1 cellular context compared by ENCODE assay signal in the genomic region with DNA sequence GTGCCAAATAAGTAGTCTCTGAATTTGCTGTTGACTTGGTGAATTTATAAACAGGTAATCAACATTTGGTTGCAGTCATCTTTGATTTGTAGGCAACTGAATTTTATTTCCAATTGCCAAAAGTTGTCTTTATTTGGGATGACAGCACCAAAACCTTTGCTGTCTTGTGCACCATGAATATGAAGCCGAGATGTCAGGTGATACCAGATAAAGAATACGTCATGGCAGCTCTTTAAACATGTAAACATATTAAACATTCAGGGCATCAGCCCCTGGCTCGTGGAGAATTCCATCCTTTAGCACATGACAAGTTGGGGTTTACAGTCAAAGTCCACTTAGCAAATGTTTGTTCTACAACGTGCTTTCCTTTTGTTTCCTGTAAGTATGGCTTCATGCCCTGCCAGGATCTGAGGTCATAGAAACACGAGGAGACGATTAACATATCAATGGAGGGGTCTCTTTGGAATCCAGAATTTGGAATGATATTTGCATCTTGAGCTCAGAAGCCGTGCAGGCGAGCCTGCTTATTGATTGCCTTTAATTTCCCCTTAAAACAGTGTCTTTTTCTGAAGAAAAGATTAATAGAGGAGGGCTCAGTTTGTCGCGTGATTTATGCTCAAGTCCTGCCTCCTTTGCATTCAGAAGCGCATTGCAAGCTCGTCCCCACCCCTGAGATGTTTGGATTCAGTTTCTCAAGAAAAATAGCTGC.
TF ChIP-seq lines count a peak whose summit lies in the region.

No MANE protein-coding gene starts in this region.

TF ChIP-seq in HepG2, 621 proteins besides CTCF, POLR2A, EP300 and RAD21 (continued from another document and continues in another):
- TF ChIP-seq, protein P1, sequence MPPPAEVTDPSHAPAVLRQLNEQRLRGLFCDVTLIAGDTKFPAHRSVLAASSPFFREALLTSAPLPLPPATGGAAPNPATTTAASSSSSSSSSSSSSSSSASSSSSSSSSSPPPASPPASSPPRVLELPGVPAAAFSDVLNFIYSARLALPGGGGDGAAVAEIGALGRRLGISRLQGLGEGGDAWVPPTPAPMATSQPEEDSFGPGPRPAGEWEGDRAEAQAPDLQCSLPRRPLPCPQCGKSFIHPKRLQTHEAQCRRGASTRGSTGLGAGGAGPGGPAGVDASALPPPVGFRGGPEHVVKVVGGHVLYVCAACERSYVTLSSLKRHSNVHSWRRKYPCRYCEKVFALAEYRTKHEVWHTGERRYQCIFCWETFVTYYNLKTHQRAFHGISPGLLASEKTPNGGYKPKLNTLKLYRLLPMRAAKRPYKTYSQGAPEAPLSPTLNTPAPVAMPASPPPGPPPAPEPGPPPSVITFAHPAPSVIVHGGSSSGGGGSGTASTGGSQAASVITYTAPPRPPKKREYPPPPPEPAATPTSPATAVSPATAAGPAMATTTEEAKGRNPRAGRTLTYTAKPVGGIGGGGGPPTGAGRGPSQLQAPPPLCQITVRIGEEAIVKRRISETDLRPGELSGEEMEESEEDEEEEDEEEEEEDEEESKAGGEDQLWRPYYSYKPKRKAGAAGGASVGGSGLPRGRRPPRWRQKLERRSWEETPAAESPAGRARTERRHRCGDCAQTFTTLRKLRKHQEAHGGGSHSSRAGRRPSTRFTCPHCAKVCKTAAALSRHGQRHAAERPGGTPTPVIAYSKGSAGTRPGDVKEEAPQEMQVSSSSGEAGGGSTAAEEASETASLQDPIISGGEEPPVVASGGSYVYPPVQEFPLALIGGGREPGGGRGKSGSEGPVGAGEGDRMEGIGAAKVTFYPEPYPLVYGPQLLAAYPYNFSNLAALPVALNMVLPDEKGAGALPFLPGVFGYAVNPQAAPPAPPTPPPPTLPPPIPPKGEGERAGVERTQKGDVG (CRISPR knock-in tag; IDR thresholded peaks at IDR 0.05; ENCODE audit: borderline replicate concordance), result peak; percentile 94
- TF ChIP-seq ZBTB7B (CRISPR knock-in tag; IDR thresholded peaks at IDR 0.05) (peak; percentile 89), KLF15 (CRISPR knock-in tag; IDR thresholded peaks at IDR 0.05; ENCODE audit: borderline replicate concordance) (no peak), ZNF138 (CRISPR knock-in tag; IDR thresholded peaks at IDR 0.05; ENCODE audit: low read depth) (no peak), TCF12 (IDR thresholded peaks at IDR 0.05) (no peak), TCF12 (CRISPR knock-in tag; IDR thresholded peaks at IDR 0.05) (peak; percentile 73; the same call in 1 of the 2 replicates), MYNN (CRISPR knock-in tag; IDR thresholded peaks at IDR 0.05; ENCODE audit: low read depth) (no peak), SP1 (IDR thresholded peaks at IDR 0.05) (no peak), SP1 (CRISPR knock-in tag; IDR thresholded peaks at IDR 0.05) (no peak; the same call in 1 of the 2 replicates), ZNF496 (CRISPR knock-in tag; IDR thresholded peaks at IDR 0.05; ENCODE audit: insufficient replicate concordance) (no peak), ZNF44 (CRISPR knock-in tag; IDR thresholded peaks at IDR 0.05) (0 out of 2 replicates have a peak, but pooled peaks have one; percentile 60), ZBTB38 (CRISPR knock-in tag; IDR thresholded peaks at IDR 0.05) (peak; percentile 83; the same call in 1 of the 2 replicates), ZSCAN30 (CRISPR knock-in tag; IDR thresholded peaks at IDR 0.05) (no peak), ZNF891 (CRISPR knock-in tag; IDR thresholded peaks at IDR 0.05) (no peak), EZH2 (conservative IDR thresholded peaks at IDR 0.05; ENCODE audit: low read depth, low read length) (no peak), CEBPG (CRISPR knock-in tag; IDR thresholded peaks at IDR 0.05) (peak; percentile 87), ZNF205 (CRISPR knock-in tag; IDR thresholded peaks at IDR 0.05) (peak; percentile 47; the same call in 1 of the 2 replicates), DMAP1 (CRISPR knock-in tag; IDR thresholded peaks at IDR 0.05) (peak; percentile 97), ISL2 (CRISPR knock-in tag; IDR thresholded peaks at IDR 0.05) (peak; percentile 97), NR3C1 (CRISPR knock-in tag; IDR thresholded peaks at IDR 0.05) (no peak), ZFY (CRISPR knock-in tag; IDR thresholded peaks at IDR 0.05) (0 out of 2 replicates have a peak, but pooled peaks have one; percentile 21), RAD51 (IDR thresholded peaks at IDR 0.05; ENCODE audit: borderline replicate concordance) (peak; percentile 54), MTA1 (CRISPR knock-in tag; IDR thresholded peaks at IDR 0.05; ENCODE audit: borderline replicate concordance) (no peak; the same call in 1 of the 2 replicates), SNAI1 (CRISPR knock-in tag; IDR thresholded peaks at IDR 0.05; ENCODE audit: borderline replicate concordance) (no peak), HES4 (CRISPR knock-in tag; IDR thresholded peaks at IDR 0.05; ENCODE audit: borderline replicate concordance) (no peak), ASH2L (IDR thresholded peaks at IDR 0.05; ENCODE audit: insufficient read length, low read depth, low read length) (peak; percentile 96), ZBTB21 (CRISPR knock-in tag; IDR thresholded peaks at IDR 0.05) (peak; percentile 98)
- TF ChIP-seq, protein P2, sequence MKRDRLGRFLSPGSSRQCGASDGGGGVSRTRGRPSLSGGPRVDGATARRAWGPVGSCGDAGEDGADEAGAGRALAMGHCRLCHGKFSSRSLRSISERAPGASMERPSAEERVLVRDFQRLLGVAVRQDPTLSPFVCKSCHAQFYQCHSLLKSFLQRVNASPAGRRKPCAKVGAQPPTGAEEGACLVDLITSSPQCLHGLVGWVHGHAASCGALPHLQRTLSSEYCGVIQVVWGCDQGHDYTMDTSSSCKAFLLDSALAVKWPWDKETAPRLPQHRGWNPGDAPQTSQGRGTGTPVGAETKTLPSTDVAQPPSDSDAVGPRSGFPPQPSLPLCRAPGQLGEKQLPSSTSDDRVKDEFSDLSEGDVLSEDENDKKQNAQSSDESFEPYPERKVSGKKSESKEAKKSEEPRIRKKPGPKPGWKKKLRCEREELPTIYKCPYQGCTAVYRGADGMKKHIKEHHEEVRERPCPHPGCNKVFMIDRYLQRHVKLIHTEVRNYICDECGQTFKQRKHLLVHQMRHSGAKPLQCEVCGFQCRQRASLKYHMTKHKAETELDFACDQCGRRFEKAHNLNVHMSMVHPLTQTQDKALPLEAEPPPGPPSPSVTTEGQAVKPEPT (CRISPR knock-in tag; IDR thresholded peaks at IDR 0.05; ENCODE audit: low read depth), result no peak; the same call in 1 of the 2 replicates
- TF ChIP-seq, protein P3, sequence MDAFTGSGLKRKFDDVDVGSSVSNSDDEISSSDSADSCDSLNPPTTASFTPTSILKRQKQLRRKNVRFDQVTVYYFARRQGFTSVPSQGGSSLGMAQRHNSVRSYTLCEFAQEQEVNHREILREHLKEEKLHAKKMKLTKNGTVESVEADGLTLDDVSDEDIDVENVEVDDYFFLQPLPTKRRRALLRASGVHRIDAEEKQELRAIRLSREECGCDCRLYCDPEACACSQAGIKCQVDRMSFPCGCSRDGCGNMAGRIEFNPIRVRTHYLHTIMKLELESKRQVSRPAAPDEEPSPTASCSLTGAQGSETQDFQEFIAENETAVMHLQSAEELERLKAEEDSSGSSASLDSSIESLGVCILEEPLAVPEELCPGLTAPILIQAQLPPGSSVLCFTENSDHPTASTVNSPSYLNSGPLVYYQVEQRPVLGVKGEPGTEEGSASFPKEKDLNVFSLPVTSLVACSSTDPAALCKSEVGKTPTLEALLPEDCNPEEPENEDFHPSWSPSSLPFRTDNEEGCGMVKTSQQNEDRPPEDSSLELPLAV (CRISPR knock-in tag; conservative IDR thresholded peaks at IDR 0.05; ENCODE audit: low read depth), result no peak
- TF ChIP-seq, protein P4, sequence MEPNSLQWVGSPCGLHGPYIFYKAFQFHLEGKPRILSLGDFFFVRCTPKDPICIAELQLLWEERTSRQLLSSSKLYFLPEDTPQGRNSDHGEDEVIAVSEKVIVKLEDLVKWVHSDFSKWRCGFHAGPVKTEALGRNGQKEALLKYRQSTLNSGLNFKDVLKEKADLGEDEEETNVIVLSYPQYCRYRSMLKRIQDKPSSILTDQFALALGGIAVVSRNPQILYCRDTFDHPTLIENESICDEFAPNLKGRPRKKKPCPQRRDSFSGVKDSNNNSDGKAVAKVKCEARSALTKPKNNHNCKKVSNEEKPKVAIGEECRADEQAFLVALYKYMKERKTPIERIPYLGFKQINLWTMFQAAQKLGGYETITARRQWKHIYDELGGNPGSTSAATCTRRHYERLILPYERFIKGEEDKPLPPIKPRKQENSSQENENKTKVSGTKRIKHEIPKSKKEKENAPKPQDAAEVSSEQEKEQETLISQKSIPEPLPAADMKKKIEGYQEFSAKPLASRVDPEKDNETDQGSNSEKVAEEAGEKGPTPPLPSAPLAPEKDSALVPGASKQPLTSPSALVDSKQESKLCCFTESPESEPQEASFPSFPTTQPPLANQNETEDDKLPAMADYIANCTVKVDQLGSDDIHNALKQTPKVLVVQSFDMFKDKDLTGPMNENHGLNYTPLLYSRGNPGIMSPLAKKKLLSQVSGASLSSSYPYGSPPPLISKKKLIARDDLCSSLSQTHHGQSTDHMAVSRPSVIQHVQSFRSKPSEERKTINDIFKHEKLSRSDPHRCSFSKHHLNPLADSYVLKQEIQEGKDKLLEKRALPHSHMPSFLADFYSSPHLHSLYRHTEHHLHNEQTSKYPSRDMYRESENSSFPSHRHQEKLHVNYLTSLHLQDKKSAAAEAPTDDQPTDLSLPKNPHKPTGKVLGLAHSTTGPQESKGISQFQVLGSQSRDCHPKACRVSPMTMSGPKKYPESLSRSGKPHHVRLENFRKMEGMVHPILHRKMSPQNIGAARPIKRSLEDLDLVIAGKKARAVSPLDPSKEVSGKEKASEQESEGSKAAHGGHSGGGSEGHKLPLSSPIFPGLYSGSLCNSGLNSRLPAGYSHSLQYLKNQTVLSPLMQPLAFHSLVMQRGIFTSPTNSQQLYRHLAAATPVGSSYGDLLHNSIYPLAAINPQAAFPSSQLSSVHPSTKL (CRISPR knock-in tag; IDR thresholded peaks at IDR 0.05), result peak; percentile 100
- TF ChIP-seq, protein P5, sequence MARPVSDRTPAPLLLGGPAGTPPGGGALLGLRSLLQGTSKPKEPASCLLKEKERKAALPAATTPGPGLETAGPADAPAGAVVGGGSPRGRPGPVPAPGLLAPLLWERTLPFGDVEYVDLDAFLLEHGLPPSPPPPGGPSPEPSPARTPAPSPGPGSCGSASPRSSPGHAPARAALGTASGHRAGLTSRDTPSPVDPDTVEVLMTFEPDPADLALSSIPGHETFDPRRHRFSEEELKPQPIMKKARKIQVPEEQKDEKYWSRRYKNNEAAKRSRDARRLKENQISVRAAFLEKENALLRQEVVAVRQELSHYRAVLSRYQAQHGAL (CRISPR knock-in tag; IDR thresholded peaks at IDR 0.05; ENCODE audit: not compliant biosample characterization), result no peak
- TF ChIP-seq, protein P6, sequence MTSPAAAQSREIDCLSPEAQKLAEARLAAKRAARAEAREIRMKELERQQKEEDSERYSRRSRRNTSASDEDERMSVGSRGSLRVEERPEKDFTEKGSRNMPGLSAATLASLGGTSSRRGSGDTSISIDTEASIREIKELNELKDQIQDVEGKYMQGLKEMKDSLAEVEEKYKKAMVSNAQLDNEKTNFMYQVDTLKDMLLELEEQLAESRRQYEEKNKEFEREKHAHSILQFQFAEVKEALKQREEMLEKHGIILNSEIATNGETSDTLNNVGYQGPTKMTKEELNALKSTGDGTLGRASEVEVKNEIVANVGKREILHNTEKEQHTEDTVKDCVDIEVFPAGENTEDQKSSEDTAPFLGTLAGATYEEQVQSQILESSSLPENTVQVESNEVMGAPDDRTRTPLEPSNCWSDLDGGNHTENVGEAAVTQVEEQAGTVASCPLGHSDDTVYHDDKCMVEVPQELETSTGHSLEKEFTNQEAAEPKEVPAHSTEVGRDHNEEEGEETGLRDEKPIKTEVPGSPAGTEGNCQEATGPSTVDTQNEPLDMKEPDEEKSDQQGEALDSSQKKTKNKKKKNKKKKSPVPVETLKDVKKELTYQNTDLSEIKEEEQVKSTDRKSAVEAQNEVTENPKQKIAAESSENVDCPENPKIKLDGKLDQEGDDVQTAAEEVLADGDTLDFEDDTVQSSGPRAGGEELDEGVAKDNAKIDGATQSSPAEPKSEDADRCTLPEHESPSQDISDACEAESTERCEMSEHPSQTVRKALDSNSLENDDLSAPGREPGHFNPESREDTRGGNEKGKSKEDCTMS (CRISPR knock-in tag; conservative IDR thresholded peaks at IDR 0.05), result no peak
- TF ChIP-seq, protein P7, sequence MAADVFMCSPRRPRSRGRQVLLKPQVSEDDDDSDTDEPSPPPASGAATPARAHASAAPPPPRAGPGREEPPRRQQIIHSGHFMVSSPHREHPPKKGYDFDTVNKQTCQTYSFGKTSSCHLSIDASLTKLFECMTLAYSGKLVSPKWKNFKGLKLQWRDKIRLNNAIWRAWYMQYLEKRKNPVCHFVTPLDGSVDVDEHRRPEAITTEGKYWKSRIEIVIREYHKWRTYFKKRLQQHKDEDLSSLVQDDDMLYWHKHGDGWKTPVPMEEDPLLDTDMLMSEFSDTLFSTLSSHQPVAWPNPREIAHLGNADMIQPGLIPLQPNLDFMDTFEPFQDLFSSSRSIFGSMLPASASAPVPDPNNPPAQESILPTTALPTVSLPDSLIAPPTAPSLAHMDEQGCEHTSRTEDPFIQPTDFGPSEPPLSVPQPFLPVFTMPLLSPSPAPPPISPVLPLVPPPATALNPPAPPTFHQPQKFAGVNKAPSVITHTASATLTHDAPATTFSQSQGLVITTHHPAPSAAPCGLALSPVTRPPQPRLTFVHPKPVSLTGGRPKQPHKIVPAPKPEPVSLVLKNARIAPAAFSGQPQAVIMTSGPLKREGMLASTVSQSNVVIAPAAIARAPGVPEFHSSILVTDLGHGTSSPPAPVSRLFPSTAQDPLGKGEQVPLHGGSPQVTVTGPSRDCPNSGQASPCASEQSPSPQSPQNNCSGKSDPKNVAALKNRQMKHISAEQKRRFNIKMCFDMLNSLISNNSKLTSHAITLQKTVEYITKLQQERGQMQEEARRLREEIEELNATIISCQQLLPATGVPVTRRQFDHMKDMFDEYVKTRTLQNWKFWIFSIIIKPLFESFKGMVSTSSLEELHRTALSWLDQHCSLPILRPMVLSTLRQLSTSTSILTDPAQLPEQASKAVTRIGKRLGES (CRISPR knock-in tag; IDR thresholded peaks at IDR 0.05; ENCODE audit: borderline replicate concordance), result no peak
- TF ChIP-seq, protein P8, sequence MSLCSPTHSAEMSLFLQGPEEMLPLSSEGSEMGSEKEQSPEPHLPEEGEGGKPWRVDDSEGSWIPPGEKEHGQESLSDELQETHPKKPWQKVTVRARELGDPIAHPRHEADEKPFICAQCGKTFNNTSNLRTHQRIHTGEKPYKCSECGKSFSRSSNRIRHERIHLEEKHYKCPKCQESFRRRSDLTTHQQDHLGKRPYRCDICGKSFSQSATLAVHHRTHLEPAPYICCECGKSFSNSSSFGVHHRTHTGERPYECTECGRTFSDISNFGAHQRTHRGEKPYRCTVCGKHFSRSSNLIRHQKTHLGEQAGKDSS (CRISPR knock-in tag; IDR thresholded peaks at IDR 0.05; ENCODE audit: borderline replicate concordance, low read depth), result no peak
- TF ChIP-seq, protein P9, sequence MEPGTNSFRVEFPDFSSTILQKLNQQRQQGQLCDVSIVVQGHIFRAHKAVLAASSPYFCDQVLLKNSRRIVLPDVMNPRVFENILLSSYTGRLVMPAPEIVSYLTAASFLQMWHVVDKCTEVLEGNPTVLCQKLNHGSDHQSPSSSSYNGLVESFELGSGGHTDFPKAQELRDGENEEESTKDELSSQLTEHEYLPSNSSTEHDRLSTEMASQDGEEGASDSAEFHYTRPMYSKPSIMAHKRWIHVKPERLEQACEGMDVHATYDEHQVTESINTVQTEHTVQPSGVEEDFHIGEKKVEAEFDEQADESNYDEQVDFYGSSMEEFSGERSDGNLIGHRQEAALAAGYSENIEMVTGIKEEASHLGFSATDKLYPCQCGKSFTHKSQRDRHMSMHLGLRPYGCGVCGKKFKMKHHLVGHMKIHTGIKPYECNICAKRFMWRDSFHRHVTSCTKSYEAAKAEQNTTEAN (CRISPR knock-in tag; conservative IDR thresholded peaks at IDR 0.05), result peak; percentile 79
